In the genomic region with DNA sequence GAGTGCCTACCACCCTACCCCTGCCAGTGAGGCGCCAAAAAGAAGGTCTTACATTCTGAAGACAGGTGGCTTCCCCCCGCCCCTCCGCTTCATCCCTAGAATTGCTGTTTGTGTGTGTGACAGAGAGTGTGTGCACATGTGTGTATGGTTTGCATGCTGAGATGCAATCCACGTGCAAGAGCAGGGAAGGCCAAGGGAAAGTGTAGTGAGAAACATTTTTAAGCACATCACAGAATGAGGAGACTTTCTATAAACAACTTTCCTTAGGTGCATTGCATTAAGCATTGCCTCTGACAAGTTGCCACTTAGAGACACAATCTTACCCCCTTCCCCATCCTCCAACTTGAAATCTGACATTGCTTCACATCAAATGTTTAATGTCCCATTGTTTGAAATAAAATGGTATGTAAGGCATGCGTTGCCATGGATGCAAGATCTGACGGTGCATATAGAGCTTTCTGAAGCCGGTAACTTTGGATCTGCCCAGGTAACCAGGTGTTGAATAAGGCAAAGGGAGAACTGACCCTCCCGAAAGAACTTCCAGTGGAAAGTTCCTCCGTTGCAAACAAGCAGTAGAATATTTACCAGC, we compare ENCODE assay signal across 18 cellular contexts.
"Had no signal": no experiment of that assay in that cellular context is flagged by ENCODE, and none has a peak within 500 bp of the region (broad histone marks: within the 10 kb centered on the region; RNA-seq: fewer than 3 reads in every experiment).

No MANE protein-coding gene starts in this region.

- H3K4me1 ChIP-seq: lower lobe of right lung had no signal

- H3K27ac Mint-ChIP-seq: activated B cell treated with CpG ODN at 0.5 μM for 24 hours; activated CD4-positive, alpha-beta T cell treated with anti-CD3 and anti-CD28 coated beads, Interleukin-2, amount 10 ng/mL, durations not matched to agents 24 days and 14 days; activated naive CD8-positive, alpha-beta T cell; activated T-cell treated with anti-CD3 and anti-CD28 coated beads, Interleukin-2, amount 50 U/mL, for 72 hours; stimulated activated memory B cell treated with anti-CD40 and anti-IgM and Interleukin-4, amounts not matched to agents 10 μg/mL and 1 μg/mL and 100 μg/mL, for 72 hours; T-helper 1 cell treated with Interleukin-12 subunit alpha and Interleukin-12 subunit beta and Interleukin-4 antibody, amounts not matched to agents 30 μg/mL and 1 μg/mL, for 36 hours had no signal

- H3K4me3 Mint-ChIP-seq: activated B cell treated with CpG ODN at 0.5 μM for 24 hours; activated CD4-positive, alpha-beta T cell treated with anti-CD3 and anti-CD28 coated beads, Interleukin-2, amount 10 ng/mL, durations not matched to agents 24 days and 14 days; activated naive CD8-positive, alpha-beta T cell; activated T-cell treated with anti-CD3 and anti-CD28 coated beads, Interleukin-2, amount 50 U/mL, for 72 hours; stimulated activated memory B cell treated with anti-CD40 and anti-IgM and Interleukin-4, amounts not matched to agents 10 μg/mL and 1 μg/mL and 100 μg/mL, for 72 hours; T-helper 1 cell treated with Interleukin-12 subunit alpha and Interleukin-12 subunit beta and Interleukin-4 antibody, amounts not matched to agents 30 μg/mL and 1 μg/mL, for 36 hours had no signal

- H3K9me3 ChIP-seq: lower lobe of right lung, neutrophil had no signal

- H3K27ac ChIP-seq: brain microvascular endothelial cell, lower lobe of right lung, neutrophil had no signal

- H3K9me3 Mint-ChIP-seq: activated B cell treated with CpG ODN at 0.5 μM for 24 hours; activated CD4-positive, alpha-beta T cell treated with anti-CD3 and anti-CD28 coated beads, Interleukin-2, amount 10 ng/mL, durations not matched to agents 24 days and 14 days; activated T-cell treated with anti-CD3 and anti-CD28 coated beads, Interleukin-2, amount 50 U/mL, for 72 hours; stimulated activated memory B cell treated with anti-CD40 and anti-IgM and Interleukin-4, amounts not matched to agents 10 μg/mL and 1 μg/mL and 100 μg/mL, for 72 hours; T-helper 1 cell treated with Interleukin-12 subunit alpha and Interleukin-12 subunit beta and Interleukin-4 antibody, amounts not matched to agents 30 μg/mL and 1 μg/mL, for 36 hours had no signal

- DNase-seq: activated B cell treated with CpG ODN at 0.5 μM for 24 hours; activated CD4-positive, alpha-beta T cell treated with anti-CD3 and anti-CD28 coated beads, Interleukin-2, amount 10 ng/mL, durations not matched to agents 24 days and 14 days; activated CD8-positive, alpha-beta memory T cell treated with anti-CD3 and anti-CD28 coated beads, Interleukin-2, amount 50 U/mL, for 48 hours; activated gamma-delta T cell; activated T-cell treated with anti-CD3 and anti-CD28 coated beads, Interleukin-2, amount 50 U/mL, for 72 hours; amniotic stem cell; brain microvascular endothelial cell; cortex of kidney; effector CD8-positive, alpha-beta T cell; foreskin melanocyte; head of caudate nucleus; left cardiac atrium; lower lobe of right lung; stimulated activated CD4-positive, alpha-beta T cell treated with anti-CD3 and anti-CD28 coated beads, Interleukin-2, amount 100 ng/mL, for 48 hours had no signal

- H3K27me3 ChIP-seq: brain microvascular endothelial cell had no signal

- H3K4me3 ChIP-seq: lower lobe of right lung had no signal

- H3K36me3 ChIP-seq: brain microvascular endothelial cell, lower lobe of right lung, neutrophil had no signal

- ATAC-seq: activated T-cell treated with anti-CD3 and anti-CD28 coated beads, Interleukin-2, amount 50 U/mL, for 72 hours; left cardiac atrium; lower lobe of right lung; stimulated activated memory B cell treated with anti-CD40 and anti-IgM and Interleukin-4, amounts not matched to agents 10 μg/mL and 1 μg/mL and 100 μg/mL, for 72 hours had no signal

- H3K4me1 Mint-ChIP-seq: activated B cell treated with CpG ODN at 0.5 μM for 24 hours; activated CD4-positive, alpha-beta T cell treated with anti-CD3 and anti-CD28 coated beads, Interleukin-2, amount 10 ng/mL, durations not matched to agents 24 days and 14 days; stimulated activated memory B cell treated with anti-CD40 and anti-IgM and Interleukin-4, amounts not matched to agents 10 μg/mL and 1 μg/mL and 100 μg/mL, for 72 hours had no signal

- H3K36me3 Mint-ChIP-seq: activated naive CD8-positive, alpha-beta T cell; stimulated activated memory B cell treated with anti-CD40 and anti-IgM and Interleukin-4, amounts not matched to agents 10 μg/mL and 1 μg/mL and 100 μg/mL, for 72 hours had no signal
